ENCODE assay signal across 23 cellular contexts in the genomic region with DNA sequence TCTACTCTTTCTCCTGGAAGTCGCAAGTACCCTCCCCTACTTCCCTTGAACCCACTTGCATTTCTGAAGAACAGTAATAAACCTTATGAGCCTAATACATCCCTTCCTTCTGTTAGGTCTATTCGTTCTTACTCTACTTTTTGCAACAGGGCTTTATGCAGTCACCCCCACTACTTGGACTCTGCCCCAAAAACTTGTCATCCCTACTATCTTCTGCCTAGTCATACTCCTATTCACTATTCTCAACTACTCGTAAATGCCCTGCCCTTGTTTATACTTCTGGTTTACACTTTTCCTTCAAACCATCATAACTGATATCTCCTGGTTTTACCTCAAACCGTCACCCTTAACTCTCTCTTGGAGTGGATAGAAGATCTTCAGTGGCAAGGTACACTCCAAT. TPM values are rescaled to one million over a fixed set of nuclear protein-coding genes. Genes with fewer than 3 reads are reported as not detected.
DNase-seq lines count a peak whose midpoint lies in the region; ATAC-seq, FAIRE-seq and TF ChIP-seq lines count a peak whose summit lies in the region.
"Had no signal": no experiment of that assay in that cellular context is flagged by ENCODE, and none has a peak within 500 bp of the region (broad histone marks: within the 10 kb centered on the region; RNA-seq: fewer than 3 reads in every experiment).

No MANE protein-coding gene starts in this region.

- peak overlapping the region; percentile 18; the same call in 1 of the 2 replicates for H3K9ac ChIP-seq in GM23248

- H3F3A ChIP-seq in GM23248 (ENCODE audit: insufficient read depth): peaks cover 49% of the 10 kb centered on the region

- H3K27me3 Mint-ChIP-seq in CD8-positive, alpha-beta memory T cell: no peaks in the 10 kb centered on the region
- H3K27me3 Mint-ChIP-seq: T-helper 17 cell had no signal

- H3K36me3 ChIP-seq in GM23248 (ENCODE audit: low read depth): no peaks in the 10 kb centered on the region
- H3K36me3 ChIP-seq in RWPE2 (ENCODE audit: low read depth): 0 out of 2 replicates have a peak, but pooled peaks cover 3% of the 10 kb centered on the region
- no peaks in the 10 kb centered on the region for H3K36me3 ChIP-seq in CD8-positive, alpha-beta memory T cell (ENCODE audit: insufficient read depth, low read length)
- H3K36me3 ChIP-seq in small intestine (ENCODE audit: control insufficient read depth in 2 of 2, insufficient read depth in 2 of 2, low read length in 2 of 2): no peaks in the 10 kb centered on the region

- no peaks in the 10 kb centered on the region for H3K36me3 Mint-ChIP-seq in CD8-positive, alpha-beta memory T cell

- H3K27ac ChIP-seq in GM23248: peak overlapping the region; percentile 92
- H3K27ac ChIP-seq in RWPE2 (ENCODE audit: poor library complexity, severe bottlenecking): peak overlapping the region; percentile 97
- H3K27ac ChIP-seq in CD8-positive, alpha-beta memory T cell (ENCODE audit: low read depth, low read length): no peak overlapping the region
- no peak overlapping the region for H3K27ac ChIP-seq in small intestine (ENCODE audit: low read depth in 1 of 2, low read length in 1 of 2)
- H3K27ac ChIP-seq: HL-60, SK-N-MC had no signal

- H3K4me3 Mint-ChIP-seq in CD8-positive, alpha-beta memory T cell: no peak overlapping the region
- H3K4me3 Mint-ChIP-seq: T-helper 17 cell had no signal

- DNase-seq in GM23248 (peak; percentile 75), RWPE2 (ENCODE audit: low spot score) (no peak), fibroblast of the aortic adventitia (ENCODE audit: low read depth) (peak; percentile 66), DMS53 (lab: John Stamatoyannopoulos, UW) (no peak), erythroblast (lab: John Stamatoyannopoulos, UW) (no peak), small intestine (no peak)
- DNase-seq in CD8-positive, alpha-beta memory T cell: no peak
- DNase-seq: ACHN, C1 segment of cervical spinal cord, H7, KG1, NCI-H1105, NCI-H146, NCI-H2029, NCI-H345, NCI-H524 treated with DMSO at 0.1 percent for 48 hours, OCI-M1, Right ventricle myocardium superior, SW 1271, T-helper 17 cell had no signal

- H2AFZ ChIP-seq in GM23248: 0 out of 2 replicates have a peak overlapping the region, but pooled peaks have one; percentile 17

- no peak overlapping the region for H3K4me2 ChIP-seq in GM23248 (ENCODE audit: unreplicated experiment)

- no peak for FAIRE-seq in small intestine (lab: Jason Lieb, UNC)

- H3K27me3 ChIP-seq in GM23248 (replicated peaks; ENCODE audit: insufficient read depth): no peaks in the 10 kb centered on the region
- H3K27me3 ChIP-seq in RWPE2 (ENCODE audit: insufficient read depth, poor library complexity, severe bottlenecking): no peaks in the 10 kb centered on the region
- H3K27me3 ChIP-seq in CD8-positive, alpha-beta memory T cell (ENCODE audit: insufficient read depth, low read length, poor library complexity, severe bottlenecking): no peaks in the 10 kb centered on the region
- no peaks in the 10 kb centered on the region for H3K27me3 ChIP-seq in small intestine (ENCODE audit: control insufficient read depth in 2 of 2, insufficient read depth in 2 of 2, low read length in 2 of 2)

- no peaks in the 10 kb centered on the region for H3K9me3 ChIP-seq in GM23248 (ENCODE audit: low read depth)
- no peaks in the 10 kb centered on the region for H3K9me3 ChIP-seq in RWPE2 (ENCODE audit: severe bottlenecking)
- H3K9me3 ChIP-seq in CD8-positive, alpha-beta memory T cell (ENCODE audit: low read length): no peaks in the 10 kb centered on the region
- no peaks in the 10 kb centered on the region for H3K9me3 ChIP-seq in small intestine (ENCODE audit: control insufficient read depth, low read depth)

- TF ChIP-seq CTCF in RWPE2 (IDR thresholded peaks at IDR 0.05; ENCODE audit: poor library complexity, severe bottlenecking) (no peak), fibroblast of the aortic adventitia (IDR thresholded peaks at IDR 0.05; ENCODE audit: insufficient read depth, low read length) (no peak)

- no peak for TF ChIP-seq POLR2A in erythroblast (IDR thresholded peaks at IDR 0.05; ENCODE audit: low read length)

- WGBS in GM23248 (ENCODE audit: low coverage in 1 of 2, low lambda C conversion rate in 2 of 2, missing lambda C conversion rate in 2 of 2), 2 experiments: 45 to 48% methylated on average over 4 of the region's 4 CpGs
- WGBS in small intestine, 3 donors: 72 to 79% (median 72%) methylated on average over 4 of the region's 4 CpGs

- H3K27ac Mint-ChIP-seq in CD8-positive, alpha-beta memory T cell: no peak overlapping the region
- H3K27ac Mint-ChIP-seq: T-helper 17 cell had no signal

- peaks cover 0 to 7% (median 4%) of the 10 kb centered on the region in 5 donors for H3K9me3 Mint-ChIP-seq in CD8-positive, alpha-beta memory T cell

- H3K9me2 ChIP-seq in GM23248 (ENCODE audit: insufficient read depth): no peaks in the 10 kb centered on the region

- POLR2A ChIA-PET in CD8-positive, alpha-beta memory T cell (lab: Charles Lee): no interaction called here

- ATAC-seq in RWPE2 (ENCODE audit: low read depth): no peak
- ATAC-seq: T-helper 17 cell had no signal

- H3K4me1 ChIP-seq in GM23248 (ENCODE audit: insufficient read depth) (peaks cover 46% of the 10 kb centered on the region), RWPE2 (ENCODE audit: insufficient read depth, poor library complexity, severe bottlenecking) (peaks cover 39% of the 10 kb centered on the region), small intestine (ENCODE audit: control insufficient read depth in 2 of 2, insufficient read depth in 1 of 2, low read depth in 1 of 2, low read length in 1 of 2) (no peaks in the 10 kb centered on the region)
- H3K4me1 ChIP-seq in CD8-positive, alpha-beta memory T cell (ENCODE audit: insufficient read depth, low read length): no peaks in the 10 kb centered on the region

- in situ Hi-C loops in GM23248 (cut with MboI): no loop called here

- H3K79me2 ChIP-seq in GM23248 (ENCODE audit: insufficient read depth): no peaks in the 10 kb centered on the region

- H3K4me3 ChIP-seq in GM23248: no peak overlapping the region
- no peak overlapping the region for H3K4me3 ChIP-seq in RWPE2 (ENCODE audit: severe bottlenecking)
- no peak overlapping the region for H3K4me3 ChIP-seq in fibroblast of the aortic adventitia (ENCODE audit: low read depth, low read length)
- H3K4me3 ChIP-seq in CD8-positive, alpha-beta memory T cell (ENCODE audit: low read length): no peak overlapping the region
- no peak overlapping the region for H3K4me3 ChIP-seq in small intestine (ENCODE audit: low read depth in 1 of 2, low read length in 2 of 2)
- H3K4me3 ChIP-seq: SK-N-MC had no signal

- CTCF ChIA-PET in CD8-positive, alpha-beta memory T cell (lab: Charles Lee): no interaction called here

- H3K4me1 Mint-ChIP-seq in CD8-positive, alpha-beta memory T cell: no peaks in the 10 kb centered on the region
- H3K4me1 Mint-ChIP-seq: T-helper 17 cell had no signal

- H4K20me1 ChIP-seq in GM23248 (ENCODE audit: insufficient read depth): no peaks in the 10 kb centered on the region

RNA-seq across cellular contexts. Expression of a gene that starts 55.2 kb away (rescaled TPM):
- 23.0 and 24.9 TPM in 2 replicates for total RNA-seq in GM23248 (2014; rRNA removed; shearing (Covaris generic))
- polyA plus RNA-seq in GM23248 (2016; fragmentation: Nextera tagmentation; extraction: Ambion mirVana) (43.9 and 50.8 TPM in 2 replicates), small intestine (1 to 10 TPM in 1 of 3 donors, under 1 TPM in 2; 0.22 to 1.7 (median 0.27) TPM)
- 46.4 and 65.1 TPM in 2 replicates for total RNA-seq in fibroblast of the aortic adventitia (ENCODE audit: low replicate concordance)
- total RNA-seq in CD8-positive, alpha-beta memory T cell: not detected
- not detected for polyA plus RNA-seq in CD8-positive, alpha-beta memory T cell
- total RNA-seq: HT-29, T-helper 17 cell had no signal

Comparison
In these comparisons a context has a peak if more than half of its experiments do, and no peak if none do; other contexts are left out.
1. DNase-seq: peak in GM23248 (single experiment) and fibroblast of the aortic adventitia (single experiment); none in RWPE2 (single experiment), CD8-positive, alpha-beta memory T cell (0 of 5), DMS53 (single experiment), erythroblast (0 of 2) and small intestine (single experiment).
2. H3K27ac ChIP-seq: peak in GM23248 (single experiment) and RWPE2 (single experiment); none in CD8-positive, alpha-beta memory T cell (single experiment) and small intestine (0 of 2).
3. RNA of a gene that starts 55.2 kb away (total RNA-seq): 46.4 to 65.1 TPM in fibroblast of the aortic adventitia and 23.0 to 24.9 TPM in GM23248; not detected in CD8-positive, alpha-beta memory T cell; every median in the first group is over 10 times any median in the second.